13 cellular contexts compared by ENCODE assay signal in the genomic region with DNA sequence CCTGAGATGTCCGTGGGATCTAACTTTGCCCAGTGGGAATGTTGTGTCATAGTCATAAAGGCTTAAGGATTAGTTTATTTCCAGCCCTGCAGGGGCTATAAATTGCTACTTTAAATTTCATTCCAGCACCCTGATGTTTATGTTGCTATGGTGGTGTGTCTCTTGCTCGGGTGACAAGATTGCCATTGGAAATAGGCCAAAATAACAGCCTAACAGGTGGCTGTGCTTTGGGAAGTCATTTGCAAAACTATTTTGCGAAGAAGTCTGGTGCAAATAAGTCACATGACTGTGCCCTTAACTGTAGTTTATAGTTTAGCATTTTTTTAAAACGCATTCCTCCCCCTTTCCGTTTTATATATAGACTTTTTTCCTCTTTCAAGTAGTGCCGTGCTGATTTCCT. TPM values are rescaled to one million over a fixed set of nuclear protein-coding genes. Genes with fewer than 3 reads are reported as not detected.
A peak's percentile ranks its signal among the peaks of the same experiment; 100 is the strongest.
DNase-seq lines count a peak whose midpoint lies in the region; ATAC-seq and TF ChIP-seq lines count a peak whose summit lies in the region.
"Had no signal": no experiment of that assay in that cellular context is flagged by ENCODE, and none has a peak within 500 bp of the region (broad histone marks: within the 10 kb centered on the region; RNA-seq: fewer than 3 reads in every experiment).

No MANE protein-coding gene starts in this region.

- no peak overlapping the region for H3K4me3 ChIP-seq in retinal pigment epithelial cell (ENCODE audit: low read length)
- no peak overlapping the region for H3K4me3 ChIP-seq in neural progenitor cell
- H3K4me3 ChIP-seq in uterus: no peak overlapping the region
- H3K4me3 ChIP-seq: suprapubic skin had no signal

- no peaks in the 10 kb centered on the region for H3K4me1 ChIP-seq in neural progenitor cell
- H3K4me1 ChIP-seq in uterus: no peaks in the 10 kb centered on the region
- H3K4me1 ChIP-seq: suprapubic skin had no signal

- H3K27ac Mint-ChIP-seq in activated T-cell treated with anti-CD3 and anti-CD28 coated beads, Interleukin-2, amount 50 U/mL, for 72 hours: peak overlapping the region; percentile 98
- H3K27ac Mint-ChIP-seq in chondrocyte (ENCODE audit: unreplicated experiment): peak overlapping the region; percentile 76
- no peak overlapping the region for H3K27ac Mint-ChIP-seq in neural progenitor cell
- H3K27ac Mint-ChIP-seq in type B pancreatic cell: no peak overlapping the region

- H3K4me2 ChIP-seq in neural progenitor cell: no peak overlapping the region
- H3K4me2 ChIP-seq: SK-N-SH had no signal

- no peaks in the 10 kb centered on the region for H3K9me3 Mint-ChIP-seq in activated T-cell treated with anti-CD3 and anti-CD28 coated beads, Interleukin-2, amount 50 U/mL, for 72 hours
- H3K9me3 Mint-ChIP-seq in chondrocyte (ENCODE audit: low read depth): no peaks in the 10 kb centered on the region
- H3K9me3 Mint-ChIP-seq in neural progenitor cell: peaks cover 17% of the 10 kb centered on the region
- no peaks in the 10 kb centered on the region for H3K9me3 Mint-ChIP-seq in type B pancreatic cell

- H3K9ac ChIP-seq in neural progenitor cell: no peak overlapping the region
- H3K9ac ChIP-seq: SK-N-SH had no signal

- no peak for ATAC-seq in activated T-cell treated with anti-CD3 and anti-CD28 coated beads, Interleukin-2, amount 50 U/mL, for 72 hours (replicated peaks in 1 of 2)

- peaks cover 3% of the 10 kb centered on the region in 2 donors for H3K36me3 Mint-ChIP-seq in activated T-cell treated with anti-CD3 and anti-CD28 coated beads, Interleukin-2, amount 50 U/mL, for 72 hours (ENCODE audit: insufficient read depth in 2 of 2)
- H3K36me3 Mint-ChIP-seq in chondrocyte (ENCODE audit: low read depth): peaks cover 1% of the 10 kb centered on the region
- H3K36me3 Mint-ChIP-seq in neural progenitor cell: peaks cover 11% of the 10 kb centered on the region
- H3K36me3 Mint-ChIP-seq in type B pancreatic cell: peaks cover 3% of the 10 kb centered on the region

- TF ChIP-seq CTCF in chondrocyte (IDR thresholded peaks at IDR 0.05): no peak
- TF ChIP-seq CTCF in retinal pigment epithelial cell (conservative IDR thresholded peaks at IDR 0.05; ENCODE audit: low read depth, low read length): no peak
- no peak for TF ChIP-seq CTCF in neural progenitor cell (IDR thresholded peaks at IDR 0.05)
- no peak for TF ChIP-seq CTCF in type B pancreatic cell (conservative IDR thresholded peaks at IDR 0.05)
- TF ChIP-seq CTCF in uterus (IDR thresholded peaks at IDR 0.05): no peak

- TF ChIP-seq POLR2A in uterus (IDR thresholded peaks at IDR 0.05): no peak

- H3K36me3 ChIP-seq in neural progenitor cell: no peaks in the 10 kb centered on the region
- no peaks in the 10 kb centered on the region for H3K36me3 ChIP-seq in uterus
- H3K36me3 ChIP-seq: suprapubic skin had no signal

- H3K4me3 Mint-ChIP-seq in activated T-cell treated with anti-CD3 and anti-CD28 coated beads, Interleukin-2, amount 50 U/mL, for 72 hours: peak overlapping the region; percentile 81 to 96
- H3K4me3 Mint-ChIP-seq in chondrocyte (ENCODE audit: unreplicated experiment): no peak overlapping the region
- H3K4me3 Mint-ChIP-seq in neural progenitor cell: no peak overlapping the region
- no peak overlapping the region for H3K4me3 Mint-ChIP-seq in type B pancreatic cell

- H3K27me3 ChIP-seq in neural progenitor cell: no peaks in the 10 kb centered on the region
- H3K27me3 ChIP-seq in uterus: no peaks in the 10 kb centered on the region
- H3K27me3 ChIP-seq: suprapubic skin had no signal

- H3K9me3 ChIP-seq in neural progenitor cell (ENCODE audit: low read depth) (no peaks in the 10 kb centered on the region), uterus (no peaks in the 10 kb centered on the region)
- H3K9me3 ChIP-seq: SK-N-SH, suprapubic skin had no signal

- H3F3A ChIP-seq in neural progenitor cell (ENCODE audit: low read depth): no peaks in the 10 kb centered on the region

- no peaks in the 10 kb centered on the region for H4K20me1 ChIP-seq in neural progenitor cell (ENCODE audit: low read depth)

- no peak overlapping the region for H3K27ac ChIP-seq in neural progenitor cell
- H3K27ac ChIP-seq in uterus: no peak overlapping the region
- H3K27ac ChIP-seq: suprapubic skin had no signal

- H3K79me2 ChIP-seq in neural progenitor cell (ENCODE audit: low read depth): no peaks in the 10 kb centered on the region

- no peak for DNase-seq in activated T-cell treated with anti-CD3 and anti-CD28 coated beads, Interleukin-2, amount 50 U/mL, for 72 hours
- DNase-seq in activated T-cell treated with anti-CD3 and anti-CD28 coated beads, Interleukin-2, amount 50 U/mL, for 1 hour: no peak
- DNase-seq in NAMALWA (ENCODE audit: low spot score) (peak; percentile 79), chondrocyte (ENCODE audit: low spot score) (no peak), retinal pigment epithelial cell (ENCODE audit: low read depth) (peak; percentile 55), neural progenitor cell (ENCODE audit: low spot score) (no peak), type B pancreatic cell (ENCODE audit: extremely low spot score, unreplicated experiment) (no peak), uterus (no peak)
- DNase-seq: C1 segment of cervical spinal cord, cortex of kidney, NCI-H2081, SK-N-SH had no signal

- H3K27me3 Mint-ChIP-seq in activated T-cell treated with anti-CD3 and anti-CD28 coated beads, Interleukin-2, amount 50 U/mL, for 72 hours (ENCODE audit: low read depth): no peaks in the 10 kb centered on the region
- no peaks in the 10 kb centered on the region for H3K27me3 Mint-ChIP-seq in chondrocyte (ENCODE audit: low read depth)
- H3K27me3 Mint-ChIP-seq in neural progenitor cell (ENCODE audit: insufficient read depth, low read depth): peaks cover 3% of the 10 kb centered on the region
- H3K27me3 Mint-ChIP-seq in type B pancreatic cell: no peaks in the 10 kb centered on the region

- H3K4me1 Mint-ChIP-seq in activated T-cell treated with anti-CD3 and anti-CD28 coated beads, Interleukin-2, amount 50 U/mL, for 72 hours (ENCODE audit: low read depth): peaks cover 84% of the 10 kb centered on the region
- H3K4me1 Mint-ChIP-seq in chondrocyte (ENCODE audit: low read depth) (peaks cover 13% of the 10 kb centered on the region), neural progenitor cell (no peaks in the 10 kb centered on the region), type B pancreatic cell (ENCODE audit: unreplicated experiment) (no peaks in the 10 kb centered on the region)

- intact Hi-C loops in uterus (cut with DNase I; ENCODE audit: low total_unique reads): no loop called here

- H2AFZ ChIP-seq in neural progenitor cell (replicated peaks): no peak overlapping the region

RNA-seq across cellular contexts. Expression of gene PITPNC1, which starts 23.1 kb away (rescaled TPM):
- total RNA-seq in activated T-cell treated with anti-CD3 and anti-CD28 coated beads, Interleukin-2, amount 50 U/mL, for 72 hours: 100 to 1,000 TPM in 1 of 2 donors, 10 to 100 TPM in 1; 79.5 to 109 TPM
- total RNA-seq in chondrocyte: 3.2 to 5.4 TPM (median 5.1 TPM) in 3 replicates
- 8.1 and 10.4 TPM in 2 replicates for total RNA-seq in neural progenitor cell (ENCODE audit: low replicate concordance)
- 13.0 and 18.7 TPM in 2 replicates for total RNA-seq in type B pancreatic cell (ENCODE audit: low replicate concordance)
- total RNA-seq in uterus: 10 to 100 TPM in 2 of 4 donors, 1 to 10 TPM in 2; 4.1 to 45.1 (median 8.7) TPM

RNA-seq across cellular contexts. Expression of gene PSMD12, which starts 33.8 kb away (rescaled TPM):
- 10 to 100 TPM; 60.3 to 75.2 TPM for total RNA-seq in activated T-cell treated with anti-CD3 and anti-CD28 coated beads, Interleukin-2, amount 50 U/mL, for 72 hours
- total RNA-seq in chondrocyte (44.2 to 50.9 TPM (median 44.5 TPM) in 3 replicates), neural progenitor cell (ENCODE audit: low replicate concordance) (26.7 and 39.7 TPM in 2 replicates), type B pancreatic cell (ENCODE audit: low replicate concordance) (43.2 and 52.3 TPM in 2 replicates), uterus (10 to 100 TPM; 10.5 to 55.6 (median 24.9) TPM)

Comparison
In these comparisons a context has a peak if more than half of its experiments do, and no peak if none do; other contexts are left out.
1. DNase-seq: peak in NAMALWA (single experiment) and retinal pigment epithelial cell (single experiment); none in activated T-cell treated with anti-CD3 and anti-CD28 coated beads, Interleukin-2, amount 50 U/mL, for 72 hours (0 of 2), activated T-cell treated with anti-CD3 and anti-CD28 coated beads, Interleukin-2, amount 50 U/mL, for 1 hour (single experiment), chondrocyte (single experiment), neural progenitor cell (single experiment), type B pancreatic cell (single experiment) and uterus (0 of 2).
2. H3K27ac Mint-ChIP-seq: peak in activated T-cell treated with anti-CD3 and anti-CD28 coated beads, Interleukin-2, amount 50 U/mL, for 72 hours (single experiment) and chondrocyte (single experiment); none in neural progenitor cell (single experiment) and type B pancreatic cell (single experiment).
3. H3K4me3 Mint-ChIP-seq: peak in activated T-cell treated with anti-CD3 and anti-CD28 coated beads, Interleukin-2, amount 50 U/mL, for 72 hours (2 of 2); none in chondrocyte (single experiment), neural progenitor cell (single experiment) and type B pancreatic cell (single experiment).